Comparison of ENCODE assay signal across 17 cellular contexts in the genomic region with DNA sequence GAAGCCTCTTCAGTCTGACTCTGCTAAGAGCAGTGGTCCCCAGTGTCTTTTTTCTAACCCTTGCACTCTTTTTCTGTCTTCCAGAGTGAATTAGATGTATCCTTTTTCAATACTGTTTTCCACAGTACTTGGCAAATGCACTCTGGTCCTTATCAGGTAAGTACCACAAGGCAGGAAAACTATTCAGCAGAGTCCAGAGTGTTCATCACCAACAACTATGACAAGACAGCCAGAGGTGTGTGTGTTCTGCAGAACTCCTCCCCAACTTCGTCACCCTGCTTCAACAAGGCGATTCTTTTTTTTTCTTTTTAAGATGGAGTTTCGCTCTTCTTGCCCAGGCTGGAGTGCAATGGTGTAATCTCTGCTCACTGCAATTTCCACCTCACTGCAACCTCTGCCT.
"Had no signal": no experiment of that assay in that cellular context is flagged by ENCODE, and none has a peak within 500 bp of the region (broad histone marks: within the 10 kb centered on the region; RNA-seq: fewer than 3 reads in every experiment).

No MANE protein-coding gene starts in this region.

- H3K27me3 ChIP-seq: body of pancreas, heart right ventricle, tibial artery had no signal

- H3K9me3 Mint-ChIP-seq: activated B cell treated with CpG ODN at 0.5 μM for 24 hours; activated CD4-positive, alpha-beta memory T cell treated with anti-CD3 and anti-CD28 coated beads for 36 hours; activated naive CD8-positive, alpha-beta T cell treated with anti-CD3 and anti-CD28 coated beads, Interleukin-2, amount 10 ng/mL, durations not matched to agents 7 days and 5 days; memory B cell; natural killer cell treated with Interleukin-12 subunit alpha and Interleukin-12 subunit beta and Interleukin-15 and Interleukin-18, amount 100 ng/mL, for 72 hours; T-cell had no signal

- DNase-seq: activated B cell treated with CpG ODN at 0.5 μM for 24 hours; activated CD4-positive, alpha-beta memory T cell treated with anti-CD3 and anti-CD28 coated beads for 36 hours; activated CD4-positive, alpha-beta T cell treated with anti-CD3 and anti-CD28 coated beads for 4 hours; activated naive CD8-positive, alpha-beta T cell treated with anti-CD3 and anti-CD28 coated beads, Interleukin-2, amount 10 ng/mL, durations not matched to agents 7 days and 5 days; activated T-cell treated with anti-CD3 and anti-CD28 coated beads for 4 hours; body of pancreas; heart right ventricle; kidney glomerular epithelial cell; left ventricle myocardium superior; stimulated activated CD4-positive, alpha-beta T cell treated with anti-CD3 and anti-CD28 coated beads, Interleukin-2, amount 100 ng/mL, for 24 hours; stimulated activated naive CD8-positive, alpha-beta T cell treated with anti-CD3 and anti-CD28 coated beads, Interleukin-15, Interleukin-2, amounts not matched to agents 100 U/mL and 50 U/mL, for 24 hours; substantia nigra; T-cell; tibial artery had no signal

- H3K4me1 Mint-ChIP-seq: activated naive CD8-positive, alpha-beta T cell treated with anti-CD3 and anti-CD28 coated beads, Interleukin-2, amount 10 ng/mL, durations not matched to agents 7 days and 5 days; T-cell had no signal

- ATAC-seq: body of pancreas; heart right ventricle; left ventricle myocardium superior; natural killer cell treated with Interleukin-12 subunit alpha and Interleukin-12 subunit beta and Interleukin-15 and Interleukin-18, amount 100 ng/mL, for 72 hours; stimulated activated naive CD8-positive, alpha-beta T cell treated with anti-CD3 and anti-CD28 coated beads, Interleukin-15, Interleukin-2, amounts not matched to agents 100 U/mL and 50 U/mL, for 24 hours; T-cell had no signal

- H3K27ac Mint-ChIP-seq: activated B cell treated with CpG ODN at 0.5 μM for 24 hours; activated CD4-positive, alpha-beta memory T cell treated with anti-CD3 and anti-CD28 coated beads for 36 hours; activated naive CD8-positive, alpha-beta T cell treated with anti-CD3 and anti-CD28 coated beads, Interleukin-2, amount 10 ng/mL, durations not matched to agents 7 days and 5 days; activated T-helper 1 cell treated with anti-CD3 and anti-CD28 coated beads, Interleukin-12 subunit alpha, Interleukin-12 subunit beta, Interleukin-2, Interleukin-4 antibody, amounts not matched to agents 30 ng/mL and 10 ng/mL and 1 ng/mL, durations not matched to agents 14 hours and 24 hours and 36 hours; memory B cell; natural killer cell treated with Interleukin-12 subunit alpha and Interleukin-12 subunit beta and Interleukin-15 and Interleukin-18, amount 100 ng/mL, for 72 hours; T-cell had no signal

- H3K9me3 ChIP-seq: body of pancreas, heart right ventricle, tibial artery had no signal

- H3K36me3 Mint-ChIP-seq: natural killer cell treated with Interleukin-12 subunit alpha and Interleukin-12 subunit beta and Interleukin-15 and Interleukin-18, amount 100 ng/mL, for 72 hours had no signal

- H3K27ac ChIP-seq: body of pancreas, heart right ventricle had no signal

- H3K27me3 Mint-ChIP-seq: activated B cell treated with CpG ODN at 0.5 μM for 24 hours; activated CD4-positive, alpha-beta memory T cell treated with anti-CD3 and anti-CD28 coated beads for 36 hours; activated naive CD8-positive, alpha-beta T cell treated with anti-CD3 and anti-CD28 coated beads, Interleukin-2, amount 10 ng/mL, durations not matched to agents 7 days and 5 days; memory B cell; natural killer cell treated with Interleukin-12 subunit alpha and Interleukin-12 subunit beta and Interleukin-15 and Interleukin-18, amount 100 ng/mL, for 72 hours; T-cell had no signal

- H3K4me3 ChIP-seq: body of pancreas, heart right ventricle, tibial artery had no signal

- H3K4me1 ChIP-seq: body of pancreas had no signal

- H3K4me3 Mint-ChIP-seq: activated B cell treated with CpG ODN at 0.5 μM for 24 hours; activated CD4-positive, alpha-beta memory T cell treated with anti-CD3 and anti-CD28 coated beads for 36 hours; activated naive CD8-positive, alpha-beta T cell treated with anti-CD3 and anti-CD28 coated beads, Interleukin-2, amount 10 ng/mL, durations not matched to agents 7 days and 5 days; activated T-helper 1 cell treated with anti-CD3 and anti-CD28 coated beads, Interleukin-12 subunit alpha, Interleukin-12 subunit beta, Interleukin-2, Interleukin-4 antibody, amounts not matched to agents 30 ng/mL and 10 ng/mL and 1 ng/mL, durations not matched to agents 14 hours and 24 hours and 36 hours; memory B cell; natural killer cell treated with Interleukin-12 subunit alpha and Interleukin-12 subunit beta and Interleukin-15 and Interleukin-18, amount 100 ng/mL, for 72 hours; T-cell had no signal
